Comparison of ENCODE assay signal across 16 cellular contexts in the genomic region with DNA sequence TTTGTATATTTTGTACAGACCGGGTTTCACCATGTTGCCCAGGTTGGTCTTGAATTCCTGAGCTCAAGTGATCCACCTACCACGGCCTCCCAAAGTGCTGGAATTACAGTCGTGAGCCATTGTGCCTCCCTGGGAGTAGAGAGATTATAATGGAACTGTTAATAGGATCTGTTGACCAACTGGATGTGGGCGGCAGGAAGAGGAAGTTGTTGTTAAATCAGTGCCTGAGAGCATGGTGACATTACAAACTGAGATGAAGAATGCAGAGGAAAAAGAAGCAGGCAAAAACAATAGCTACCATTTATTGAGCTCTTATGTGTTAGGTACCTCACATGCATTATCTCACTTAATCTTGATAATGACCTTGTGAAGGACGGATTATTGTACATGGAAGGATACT. TPM values are rescaled to one million over a fixed set of nuclear protein-coding genes. Genes with fewer than 3 reads are reported as not detected.
DNase-seq lines count a peak whose midpoint lies in the region; ATAC-seq and TF ChIP-seq lines count a peak whose summit lies in the region.
"Had no signal": no experiment of that assay in that cellular context is flagged by ENCODE, and none has a peak within 500 bp of the region (broad histone marks: within the 10 kb centered on the region; RNA-seq: fewer than 3 reads in every experiment).

No MANE protein-coding gene starts in this region.

- peaks cover 2% of the 10 kb centered on the region for H3K27me3 Mint-ChIP-seq in activated naive CD4-positive, alpha-beta T cell treated with anti-CD3 and anti-CD28 coated beads, Interleukin-2, amount 50 U/mL, for 24 hours

- no peak for TF ChIP-seq CTCF in fibroblast of pulmonary artery (IDR thresholded peaks at IDR 0.05; ENCODE audit: low read length, missing control alignments)

- DNase-seq in activated naive CD4-positive, alpha-beta T cell treated with anti-CD3 and anti-CD28 coated beads, Interleukin-2, amount 50 U/mL, for 72 hours (ENCODE audit: low spot score in 2 of 2): no peak
- peak; percentile 28 for DNase-seq in OCI-M1 (lab: John Stamatoyannopoulos, UW)
- peak; percentile 14 for DNase-seq in fibroblast of pulmonary artery (ENCODE audit: low read depth)
- DNase-seq in occipital lobe (lab: John Stamatoyannopoulos, UW): no peak
- DNase-seq in D341Med (ENCODE audit: low spot score): no peak
- DNase-seq: DND-41, HCEC 1CT, NCI-H1092 treated with DMSO at 0.1 percent for 48 hours, NCI-H146, NCI-H2029 treated with DMSO at 0.1 percent for 48 hours, NCI-H748 treated with DMSO at 0.1 percent for 48 hours, PC-9 had no signal

- H3K4me1 Mint-ChIP-seq in activated naive CD4-positive, alpha-beta T cell treated with anti-CD3 and anti-CD28 coated beads, Interleukin-2, amount 50 U/mL, for 24 hours: peaks cover 7% of the 10 kb centered on the region

- no peak for ATAC-seq in activated naive CD4-positive, alpha-beta T cell treated with anti-CD3 and anti-CD28 coated beads, Interleukin-2, amount 50 U/mL, for 72 hours
- no peak for ATAC-seq in GM21723 (IDR thresholded peaks at IDR 0.05; ENCODE audit: unreplicated experiment)
- ATAC-seq: A549 had no signal

- H3K27ac Mint-ChIP-seq in activated naive CD4-positive, alpha-beta T cell treated with anti-CD3 and anti-CD28 coated beads, Interleukin-2, amount 50 U/mL, for 24 hours: peak overlapping the region; percentile 80
- no peak overlapping the region for H3K27ac Mint-ChIP-seq in activated naive CD4-positive, alpha-beta T cell treated with anti-CD3 and anti-CD28 coated beads, Interleukin-2, amount 50 U/mL, for 72 hours

- H3K4me3 ChIP-seq in fibroblast of pulmonary artery (replicated peaks; ENCODE audit: low read depth, low read length): no peak overlapping the region
- H3K4me3 ChIP-seq: A549, BLaER1, PC-9 had no signal

- H3K9me3 Mint-ChIP-seq in activated naive CD4-positive, alpha-beta T cell treated with anti-CD3 and anti-CD28 coated beads, Interleukin-2, amount 50 U/mL, for 24 hours: no peaks in the 10 kb centered on the region
- H3K9me3 Mint-ChIP-seq in activated naive CD4-positive, alpha-beta T cell treated with anti-CD3 and anti-CD28 coated beads, Interleukin-2, amount 50 U/mL, for 72 hours: peaks cover 0 to 8% of the 10 kb centered on the region in 2 donors

- H3K4me3 Mint-ChIP-seq in activated naive CD4-positive, alpha-beta T cell treated with anti-CD3 and anti-CD28 coated beads, Interleukin-2, amount 50 U/mL, for 24 hours: no peak overlapping the region

- peaks cover 4% of the 10 kb centered on the region for H3K36me3 Mint-ChIP-seq in activated naive CD4-positive, alpha-beta T cell treated with anti-CD3 and anti-CD28 coated beads, Interleukin-2, amount 50 U/mL, for 24 hours
- no peaks in the 10 kb centered on the region for H3K36me3 Mint-ChIP-seq in activated naive CD4-positive, alpha-beta T cell treated with anti-CD3 and anti-CD28 coated beads, Interleukin-2, amount 50 U/mL, for 72 hours

RNA-seq across cellular contexts. Expression of a gene that starts 9.2 kb away (rescaled TPM):
- 1 to 10 TPM; 3.1 to 5.4 TPM for total RNA-seq in activated naive CD4-positive, alpha-beta T cell treated with anti-CD3 and anti-CD28 coated beads, Interleukin-2, amount 50 U/mL, for 72 hours
- total RNA-seq in occipital lobe: 38.8 TPM

Comparison
In these comparisons a context has a peak if more than half of its experiments do, and no peak if none do; other contexts are left out.
1. DNase-seq: peak in OCI-M1 (single experiment) and fibroblast of pulmonary artery (single experiment); none in activated naive CD4-positive, alpha-beta T cell treated with anti-CD3 and anti-CD28 coated beads, Interleukin-2, amount 50 U/mL, for 72 hours (0 of 2), occipital lobe (single experiment) and D341Med (single experiment).